In genomic region chr5:54206580-54207229, GRCh38 we compare ENCODE assay signal across 24 cellular contexts.
DNase-seq lines count a peak whose midpoint lies in the region; ATAC-seq, FAIRE-seq and TF ChIP-seq lines count a peak whose summit lies in the region.
"Had no signal": no experiment of that assay in that cellular context is flagged by ENCODE, and none has a peak within 500 bp of the region (broad histone marks: within the 10 kb centered on the region; RNA-seq: fewer than 3 reads in every experiment).

No MANE protein-coding gene starts in this region.

- no peak for TF ChIP-seq POLR2A in GM12892 (IDR thresholded peaks at IDR 0.05; ENCODE audit: low read depth, low read length)

- ATAC-seq in GM19397 (IDR thresholded peaks at IDR 0.05; ENCODE audit: unreplicated experiment) (peak; percentile 74), HG02610 (IDR thresholded peaks at IDR 0.05; ENCODE audit: unreplicated experiment) (peak; percentile 89), HG03175 (IDR thresholded peaks at IDR 0.05; ENCODE audit: unreplicated experiment) (peak; percentile 62)
- ATAC-seq: K562 had no signal

- no peak overlapping the region for H3K27ac ChIP-seq in substantia nigra (ENCODE audit: low read depth, low read length, poor library complexity, severe bottlenecking)
- H3K27ac ChIP-seq: ascending aorta, BLaER1, left ventricle myocardium inferior, transverse colon, VCaP had no signal

- peak; percentile 73 for FAIRE-seq in GM12892 (lab: Jason Lieb, UNC)
- FAIRE-seq: A204.1, D721Med, K562 had no signal

- DNase-seq in GM12892 (ENCODE audit: insufficient read length) (no peak), substantia nigra (lab: John Stamatoyannopoulos, UW) (no peak), NCI-H2029 (lab: John Stamatoyannopoulos, UW) (no peak), NCI-H146 (lab: John Stamatoyannopoulos, UW) (no peak), NCI-H345 (lab: John Stamatoyannopoulos, UW) (no peak)
- DNase-seq: activated CD4-positive, alpha-beta T cell treated with anti-CD3 and anti-CD28 coated beads, Interleukin-2, amount 50 U/mL, for 4 hours; activated naive CD4-positive, alpha-beta T cell; effector memory CD4-positive, alpha-beta T cell; left ventricle myocardium inferior; NCI-H187 treated with DMSO at 0.1 percent for 48 hours; NCI-H446; retina; SIG-M5; stimulated activated naive CD4-positive, alpha-beta T cell treated with Interleukin-2 at 50 U/mL for 16 hours; transverse colon had no signal
